30 cellular contexts compared by ENCODE assay signal in the genomic region with DNA sequence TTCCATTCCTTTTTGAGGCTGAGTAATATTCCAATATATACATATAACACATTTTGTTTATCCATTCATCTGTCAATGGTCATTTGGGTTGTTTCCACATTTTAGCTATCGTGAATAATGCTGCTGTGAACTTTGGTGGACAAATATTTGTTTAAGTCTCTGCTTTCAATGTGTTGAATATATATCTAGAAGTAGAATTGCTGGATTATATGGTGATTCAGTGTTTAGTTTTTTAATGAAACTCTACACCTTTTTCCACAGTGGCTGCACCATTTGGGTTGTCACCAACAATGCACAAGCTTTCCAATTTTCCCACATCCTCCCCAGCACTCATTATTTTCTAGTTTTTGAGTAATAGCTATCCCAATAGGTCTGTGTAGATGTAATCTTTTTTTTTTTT.
"Had no signal": no experiment of that assay in that cellular context is flagged by ENCODE, and none has a peak within 500 bp of the region (broad histone marks: within the 10 kb centered on the region; RNA-seq: fewer than 3 reads in every experiment).

No MANE protein-coding gene starts in this region.

- H3K27me3 ChIP-seq: neural progenitor cell, ovary, right lobe of liver, sigmoid colon, spleen, thyroid gland, tibial nerve, upper lobe of left lung, vagina had no signal

- H3K4me2 ChIP-seq: neural progenitor cell had no signal

- H3K9ac ChIP-seq: neural progenitor cell, parathyroid adenoma had no signal

- H3K27ac Mint-ChIP-seq: naive thymus-derived CD8-positive, alpha-beta T cell; natural killer cell treated with Interleukin-12 subunit alpha and Interleukin-12 subunit beta and Interleukin-15 and Interleukin-18, amount 100 ng/mL, for 72 hours; nephron progenitor cell; neural progenitor cell; progenitor cell of endocrine pancreas; stimulated activated memory B cell treated with anti-CD40 and anti-IgM and Interleukin-4, amounts not matched to agents 10 μg/mL and 1 μg/mL and 100 μg/mL, for 72 hours; stimulated activated naive CD8-positive, alpha-beta T cell treated with anti-CD3 and anti-CD28 coated beads, Interleukin-15, amount 100 ng/mL, for 72 hours had no signal

- H3K4me1 Mint-ChIP-seq: naive thymus-derived CD8-positive, alpha-beta T cell; stimulated activated memory B cell treated with anti-CD40 and anti-IgM and Interleukin-4, amounts not matched to agents 10 μg/mL and 1 μg/mL and 100 μg/mL, for 72 hours; stimulated activated naive CD8-positive, alpha-beta T cell treated with anti-CD3 and anti-CD28 coated beads, Interleukin-15, amount 100 ng/mL, for 72 hours had no signal

- H3K36me3 Mint-ChIP-seq: naive thymus-derived CD8-positive, alpha-beta T cell; natural killer cell treated with Interleukin-12 subunit alpha and Interleukin-12 subunit beta and Interleukin-15 and Interleukin-18, amount 100 ng/mL, for 72 hours; neural progenitor cell; stimulated activated memory B cell treated with anti-CD40 and anti-IgM and Interleukin-4, amounts not matched to agents 10 μg/mL and 1 μg/mL and 100 μg/mL, for 72 hours had no signal

- H3K4me1 ChIP-seq: neural progenitor cell, parathyroid adenoma, vagina had no signal

- H2AFZ ChIP-seq: neural progenitor cell, parathyroid adenoma had no signal

- H3K4me3 Mint-ChIP-seq: naive thymus-derived CD8-positive, alpha-beta T cell; natural killer cell treated with Interleukin-12 subunit alpha and Interleukin-12 subunit beta and Interleukin-15 and Interleukin-18, amount 100 ng/mL, for 72 hours; nephron progenitor cell; neural progenitor cell; stimulated activated memory B cell treated with anti-CD40 and anti-IgM and Interleukin-4, amounts not matched to agents 10 μg/mL and 1 μg/mL and 100 μg/mL, for 72 hours; stimulated activated naive CD8-positive, alpha-beta T cell treated with anti-CD3 and anti-CD28 coated beads, Interleukin-15, amount 100 ng/mL, for 72 hours had no signal

- H3K27me3 Mint-ChIP-seq: natural killer cell treated with Interleukin-12 subunit alpha and Interleukin-12 subunit beta and Interleukin-15 and Interleukin-18, amount 100 ng/mL, for 72 hours; progenitor cell of endocrine pancreas; stimulated activated memory B cell treated with anti-CD40 and anti-IgM and Interleukin-4, amounts not matched to agents 10 μg/mL and 1 μg/mL and 100 μg/mL, for 72 hours had no signal

- H3K36me3 ChIP-seq: neural progenitor cell, ovary, right lobe of liver, sigmoid colon, spleen, thoracic aorta, thyroid gland, tibial nerve, upper lobe of left lung, vagina had no signal

- DNase-seq: naive thymus-derived CD8-positive, alpha-beta T cell; nephron progenitor cell; occipital lobe; ovary; posterior cingulate gyrus; psoas muscle; right cardiac atrium; right lobe of liver; sigmoid colon; small intestine; spleen; stimulated activated CD4-positive, alpha-beta T cell treated with anti-CD3 and anti-CD28 coated beads, Interleukin-12 subunit alpha, Interleukin-12 subunit beta, amount 100 ng/mL, for 4 hours; stimulated activated CD4-positive, alpha-beta T cell treated with anti-CD3 and anti-CD28 coated beads, Interleukin-1b, Interleukin-23, amount 100 ng/mL, for 48 hours; stimulated activated CD4-positive, alpha-beta T cell treated with anti-CD3 and anti-CD28 coated beads, Interleukin-4, amount 100 ng/mL, for 1 hour; stimulated activated CD4-positive, alpha-beta T cell treated with anti-CD3 and anti-CD28 coated beads, Interleukin-4, amount 100 ng/mL, for 4 hours; stimulated activated CD8-positive, alpha-beta memory T cell treated with anti-CD3 and anti-CD28 coated beads, Interleukin-4, amount 100 ng/mL, for 48 hours; stimulated activated naive CD4-positive, alpha-beta T cell; stimulated activated naive CD8-positive, alpha-beta T cell treated with anti-CD3 and anti-CD28 coated beads, Interleukin-15, amount 100 ng/mL, for 72 hours; stimulated activated naive CD8-positive, alpha-beta T cell treated with anti-CD3 and anti-CD28 coated beads, Interleukin-15, Interleukin-2, amounts not matched to agents 100 U/mL and 50 U/mL, for 24 hours; thyroid gland; trophoblast cell; upper lobe of left lung had no signal

- H3K79me2 ChIP-seq: parathyroid adenoma had no signal

- H3K27ac ChIP-seq: neural progenitor cell, ovary, parathyroid adenoma, psoas muscle, sigmoid colon, spleen, thyroid gland, tibial nerve, upper lobe of left lung, vagina had no signal

- ATAC-seq: naive thymus-derived CD8-positive, alpha-beta T cell; natural killer cell treated with Interleukin-12 subunit alpha and Interleukin-12 subunit beta and Interleukin-15 and Interleukin-18, amount 100 ng/mL, for 72 hours; psoas muscle; right cardiac atrium; right lobe of liver; stimulated activated memory B cell treated with anti-CD40 and anti-IgM and Interleukin-4, amounts not matched to agents 10 μg/mL and 1 μg/mL and 100 μg/mL, for 72 hours; stimulated activated naive CD8-positive, alpha-beta T cell treated with anti-CD3 and anti-CD28 coated beads, Interleukin-15, amount 100 ng/mL, for 72 hours; stimulated activated naive CD8-positive, alpha-beta T cell treated with anti-CD3 and anti-CD28 coated beads, Interleukin-15, Interleukin-2, amounts not matched to agents 100 U/mL and 50 U/mL, for 24 hours had no signal

- H3K4me3 ChIP-seq: neural progenitor cell, ovary, psoas muscle, right lobe of liver, sigmoid colon, spleen, thoracic aorta, thyroid gland, tibial nerve, upper lobe of left lung, vagina had no signal

- H3K9me3 ChIP-seq: ovary, psoas muscle, right lobe of liver, sigmoid colon, spleen, thoracic aorta, thyroid gland, tibial nerve, upper lobe of left lung, vagina had no signal

- H3K9me3 Mint-ChIP-seq: naive thymus-derived CD8-positive, alpha-beta T cell; natural killer cell treated with Interleukin-12 subunit alpha and Interleukin-12 subunit beta and Interleukin-15 and Interleukin-18, amount 100 ng/mL, for 72 hours; nephron progenitor cell; neural progenitor cell; stimulated activated memory B cell treated with anti-CD40 and anti-IgM and Interleukin-4, amounts not matched to agents 10 μg/mL and 1 μg/mL and 100 μg/mL, for 72 hours; stimulated activated naive CD8-positive, alpha-beta T cell treated with anti-CD3 and anti-CD28 coated beads, Interleukin-15, amount 100 ng/mL, for 72 hours had no signal
